Comparison of ENCODE assay signal across 13 cellular contexts in genomic region chr4:54058171-54058570, GRCh38. TPM values are rescaled to one million over a fixed set of nuclear protein-coding genes. Genes with fewer than 3 reads are reported as not detected.
A peak's percentile ranks its signal among the peaks of the same experiment; 100 is the strongest.
DNase-seq lines count a peak whose midpoint lies in the region; ATAC-seq and TF ChIP-seq lines count a peak whose summit lies in the region.
"Had no signal": no experiment of that assay in that cellular context is flagged by ENCODE, and none has a peak within 500 bp of the region (broad histone marks: within the 10 kb centered on the region; RNA-seq: fewer than 3 reads in every experiment).

No MANE protein-coding gene starts in this region.

- H2AFZ ChIP-seq in smooth muscle cell (ENCODE audit: low read depth): no peak overlapping the region

- POLR2A ChIA-PET in CD4-positive, alpha-beta memory T cell (lab: Charles Lee; ENCODE audit: partially characterized antibody): interaction anchor here (0.7 to 1.0 kb wide), 2 partner anchors 68 to 678 kb away, joined by 3 read pairs; no protein-coding TSS in a partner anchor

- ATAC-seq in GM18868 (IDR thresholded peaks at IDR 0.05; ENCODE audit: unreplicated experiment) (peak; percentile 34), GM19035 (IDR thresholded peaks at IDR 0.05; ENCODE audit: unreplicated experiment) (no peak)
- ATAC-seq: psoas muscle had no signal

- intact Hi-C loops in CD4-positive, alpha-beta memory T cell (cut with micrococcal nuclease): no loop called here
- intact Hi-C loops in dendritic cell treated with granulocyte-macrophage colony-stimulating factor and Interleukin-4, amounts not matched to agents 40 ng/mL and 50 ng/mL, for 4 days (cut with micrococcal nuclease): no loop called here

- TF ChIP-seq CTCF in smooth muscle cell (IDR thresholded peaks at IDR 0.05; ENCODE audit: borderline replicate concordance, insufficient read depth, poor library complexity, severe bottlenecking): no peak

- H3K27ac ChIP-seq in CD4-positive, alpha-beta memory T cell (ENCODE audit: low read depth, low read length): no peak overlapping the region
- H3K27ac ChIP-seq in smooth muscle cell (ENCODE audit: low read depth): no peak overlapping the region
- H3K27ac ChIP-seq: epithelial cell of prostate, psoas muscle had no signal

- H3K4me1 Mint-ChIP-seq in CD4-positive, alpha-beta memory T cell: peaks cover 65 to 87% (median 75%) of the 10 kb centered on the region in 4 donors
- peaks cover 57% of the 10 kb centered on the region for H3K4me1 Mint-ChIP-seq in dendritic cell treated with granulocyte-macrophage colony-stimulating factor and Interleukin-4, amounts not matched to agents 40 ng/mL and 50 ng/mL, for 4 days (ENCODE audit: low read depth)

- no peaks in the 10 kb centered on the region for H3K36me3 ChIP-seq in CD4-positive, alpha-beta memory T cell (ENCODE audit: insufficient read depth, low read length)
- no peaks in the 10 kb centered on the region for H3K36me3 ChIP-seq in smooth muscle cell (ENCODE audit: low read depth)

- peak overlapping the region in 6 of 7 donors; percentile 10 to 95 (median 61) for H3K27ac Mint-ChIP-seq in CD4-positive, alpha-beta memory T cell
- H3K27ac Mint-ChIP-seq in dendritic cell treated with granulocyte-macrophage colony-stimulating factor and Interleukin-4, amounts not matched to agents 40 ng/mL and 50 ng/mL, for 4 days: no peak overlapping the region

- H3F3A ChIP-seq in smooth muscle cell (ENCODE audit: low read depth): no peaks in the 10 kb centered on the region

- H3K4me3 ChIP-seq in CD4-positive, alpha-beta memory T cell (ENCODE audit: low read length in 2 of 2): no peak overlapping the region
- H3K4me3 ChIP-seq in smooth muscle cell: no peak overlapping the region
- H3K4me3 ChIP-seq: psoas muscle had no signal

- peaks cover 77% of the 10 kb centered on the region for H3K4me1 ChIP-seq in CD4-positive, alpha-beta memory T cell (ENCODE audit: insufficient read depth, low read length)
- H3K4me1 ChIP-seq in smooth muscle cell (ENCODE audit: low read depth): peaks cover 24% of the 10 kb centered on the region

- 92% methylated on average over 3 of the region's 3 CpGs for WGBS in smooth muscle cell (ENCODE audit: low lambda C conversion rate)

- no peaks in the 10 kb centered on the region for H3K9me3 ChIP-seq in CD4-positive, alpha-beta memory T cell (ENCODE audit: control insufficient read depth in 1 of 2, low read length in 2 of 2)
- H3K9me3 ChIP-seq in smooth muscle cell (replicated peaks; ENCODE audit: low read depth): no peaks in the 10 kb centered on the region
- H3K9me3 ChIP-seq: psoas muscle had no signal

- CTCF ChIA-PET in CD4-positive, alpha-beta memory T cell (lab: Charles Lee; ENCODE audit: partially characterized antibody): no interaction called here

- peak overlapping the region; percentile 60 to 93 (median 72) for H3K4me3 Mint-ChIP-seq in CD4-positive, alpha-beta memory T cell
- H3K4me3 Mint-ChIP-seq in dendritic cell treated with granulocyte-macrophage colony-stimulating factor and Interleukin-4, amounts not matched to agents 40 ng/mL and 50 ng/mL, for 4 days: peak overlapping the region; percentile 39

- no peaks in the 10 kb centered on the region for H3K9me3 Mint-ChIP-seq in CD4-positive, alpha-beta memory T cell
- no peaks in the 10 kb centered on the region for H3K9me3 Mint-ChIP-seq in dendritic cell treated with granulocyte-macrophage colony-stimulating factor and Interleukin-4, amounts not matched to agents 40 ng/mL and 50 ng/mL, for 4 days

- peak in 3 of 5 donors; percentile 16 to 35 (median 17) for DNase-seq in CD4-positive, alpha-beta memory T cell
- peak; percentile 13 for DNase-seq in MV-4-11 (lab: John Stamatoyannopoulos, UW)
- DNase-seq in epidermal melanocyte (ENCODE audit: insufficient read length, low spot score): no peak
- no peak for DNase-seq in activated gamma-delta T cell (lab: John Stamatoyannopoulos, UW)
- no peak for DNase-seq in smooth muscle cell (lab: John Stamatoyannopoulos, UW; ENCODE audit: unreplicated experiment)
- DNase-seq: GF-D8, OCI-M1, psoas muscle had no signal

- H4K20me1 ChIP-seq in smooth muscle cell (ENCODE audit: low read depth): peaks cover 99% of the 10 kb centered on the region

- no peak overlapping the region for H3K4me2 ChIP-seq in smooth muscle cell

- no peak overlapping the region for H3K9ac ChIP-seq in smooth muscle cell (ENCODE audit: low read depth)

- peaks cover 12 to 20% of the 10 kb centered on the region in 2 donors for H3K36me3 Mint-ChIP-seq in CD4-positive, alpha-beta memory T cell
- peaks cover 12% of the 10 kb centered on the region for H3K36me3 Mint-ChIP-seq in dendritic cell treated with granulocyte-macrophage colony-stimulating factor and Interleukin-4, amounts not matched to agents 40 ng/mL and 50 ng/mL, for 4 days (ENCODE audit: low read depth)

- H3K27me3 ChIP-seq in CD4-positive, alpha-beta memory T cell (ENCODE audit: insufficient read depth, low read length): no peaks in the 10 kb centered on the region
- H3K27me3 ChIP-seq in smooth muscle cell (ENCODE audit: low read depth): no peaks in the 10 kb centered on the region

- no peaks in the 10 kb centered on the region for H3K27me3 Mint-ChIP-seq in CD4-positive, alpha-beta memory T cell
- no peaks in the 10 kb centered on the region for H3K27me3 Mint-ChIP-seq in dendritic cell treated with granulocyte-macrophage colony-stimulating factor and Interleukin-4, amounts not matched to agents 40 ng/mL and 50 ng/mL, for 4 days

- peaks cover 100% of the 10 kb centered on the region for H3K79me2 ChIP-seq in smooth muscle cell (ENCODE audit: low read depth)

RNA-seq across cellular contexts. Expression of gene CHIC2, which starts 6.2 kb away (rescaled TPM):
- total RNA-seq in CD4-positive, alpha-beta memory T cell: 10 to 100 TPM; 45.3 to 46.6 TPM
- 100 to 1,000 TPM in 1 of 2 donors, 10 to 100 TPM in 1; 52.6 to 120 TPM for polyA plus RNA-seq in CD4-positive, alpha-beta memory T cell
- 61.0 and 61.4 TPM in 2 replicates for total RNA-seq in smooth muscle cell
- 52.2 and 57.0 TPM in 2 replicates for polyA plus RNA-seq in smooth muscle cell

RNA-seq across cellular contexts. Expression of gene GSX2, which starts 41.8 kb away (rescaled TPM):
- total RNA-seq in CD4-positive, alpha-beta memory T cell: not detected
- not detected for polyA plus RNA-seq in CD4-positive, alpha-beta memory T cell
- not detected in 2 replicates for total RNA-seq in smooth muscle cell
- not detected in 2 replicates for polyA plus RNA-seq in smooth muscle cell
- total RNA-seq: psoas muscle had no signal
- polyA plus RNA-seq: BJ, psoas muscle had no signal

Comparison
In these comparisons a context has a peak if more than half of its experiments do, and no peak if none do; other contexts are left out.
1. DNase-seq: peak in CD4-positive, alpha-beta memory T cell (3 of 5) and MV-4-11 (single experiment); none in epidermal melanocyte (single experiment), activated gamma-delta T cell (single experiment) and smooth muscle cell (single experiment).